In genomic region chr7:106273009-106273695, GRCh38 we compare ENCODE assay signal across 16 cellular contexts. TPM values are rescaled to one million over a fixed set of nuclear protein-coding genes. Genes with fewer than 3 reads are reported as not detected.
A peak's percentile ranks its signal among the peaks of the same experiment; 100 is the strongest.
DNase-seq lines count a peak whose midpoint lies in the region; ATAC-seq and TF ChIP-seq lines count a peak whose summit lies in the region.
"Had no signal": no experiment of that assay in that cellular context is flagged by ENCODE, and none has a peak within 500 bp of the region (broad histone marks: within the 10 kb centered on the region; RNA-seq: fewer than 3 reads in every experiment).

No MANE protein-coding gene starts in this region.

- no peak overlapping the region for H3K4me3 Mint-ChIP-seq in Calu3 (ENCODE audit: low read depth, unreplicated experiment)
- H3K4me3 Mint-ChIP-seq in activated T-helper 2 cell treated with anti-CD3 and anti-CD28 coated beads, Interferon-gamma antibody, Interleukin-2, Interleukin-4, amounts not matched to agents 10 μg/mL and 5 μg/mL and 100 μg/mL, durations not matched to agents 14 hours and 24 hours and 36 hours (ENCODE audit: low read depth): no peak overlapping the region
- no peak overlapping the region for H3K4me3 Mint-ChIP-seq in activated naive CD4-positive, alpha-beta T cell treated with anti-CD3 and anti-CD28 coated beads, Interleukin-2, amount 10 ng/mL, durations not matched to agents 7 days and 5 days
- H3K4me3 Mint-ChIP-seq: dendritic cell treated with granulocyte-macrophage colony-stimulating factor and Interleukin-4, amounts not matched to agents 40 ng/mL and 50 ng/mL, for 4 days; naive thymus-derived CD8-positive, alpha-beta T cell; type B pancreatic cell had no signal

- intact Hi-C loops in Calu3 (cut with micrococcal nuclease; ENCODE audit: unreplicated experiment): loop anchor here (2.0 kb wide), 1 partner anchor 14 kb away; no protein-coding TSS in a partner anchor
- intact Hi-C loops in activated T-helper 2 cell treated with anti-CD3 and anti-CD28 coated beads, Interferon-gamma antibody, Interleukin-2, Interleukin-4, amounts not matched to agents 10 μg/mL and 5 μg/mL and 100 μg/mL, durations not matched to agents 14 hours and 24 hours and 36 hours (cut with micrococcal nuclease): no loop called here

- TF ChIP-seq CTCF in Calu3 (IDR thresholded peaks at IDR 0.05; ENCODE audit: unreplicated experiment) (no peak), GM13976 (IDR thresholded peaks at IDR 0.05; ENCODE audit: borderline replicate concordance, control extremely low read depth, extremely low read depth, insufficient read depth, missing control alignments) (no peak)

- peak; percentile 64 for ATAC-seq in HG02642 (IDR thresholded peaks at IDR 0.05; ENCODE audit: poor library complexity, unreplicated experiment)
- ATAC-seq: left colon; naive thymus-derived CD8-positive, alpha-beta T cell had no signal

- H3K27me3 Mint-ChIP-seq in Calu3 (ENCODE audit: unreplicated experiment): no peaks in the 10 kb centered on the region
- H3K27me3 Mint-ChIP-seq in activated T-helper 2 cell treated with anti-CD3 and anti-CD28 coated beads, Interferon-gamma antibody, Interleukin-2, Interleukin-4, amounts not matched to agents 10 μg/mL and 5 μg/mL and 100 μg/mL, durations not matched to agents 14 hours and 24 hours and 36 hours (ENCODE audit: low read depth): no peaks in the 10 kb centered on the region
- H3K27me3 Mint-ChIP-seq in activated naive CD4-positive, alpha-beta T cell treated with anti-CD3 and anti-CD28 coated beads, Interleukin-2, amount 10 ng/mL, durations not matched to agents 7 days and 5 days: no peaks in the 10 kb centered on the region
- H3K27me3 Mint-ChIP-seq: dendritic cell treated with granulocyte-macrophage colony-stimulating factor and Interleukin-4, amounts not matched to agents 40 ng/mL and 50 ng/mL, for 4 days; naive thymus-derived CD8-positive, alpha-beta T cell; type B pancreatic cell had no signal

- no peak for DNase-seq in Calu3
- DNase-seq in GM13976 (ENCODE audit: low spot score): peak; percentile 53
- DNase-seq in activated T-helper 2 cell treated with anti-CD3 and anti-CD28 coated beads, Interferon-gamma antibody, Interleukin-2, Interleukin-4, amounts not matched to agents 10 μg/mL and 5 μg/mL and 100 μg/mL, durations not matched to agents 14 hours and 24 hours and 36 hours (ENCODE audit: low spot score): no peak
- DNase-seq in NCI-H2081 (lab: John Stamatoyannopoulos, UW): no peak
- no peak for DNase-seq in activated naive CD4-positive, alpha-beta T cell treated with anti-CD3 and anti-CD28 coated beads, Interleukin-2, amount 10 ng/mL, durations not matched to agents 7 days and 5 days
- no peak for DNase-seq in KBM-7
- DNase-seq: activated CD8-positive, alpha-beta memory T cell treated with anti-CD3 and anti-CD28 coated beads, Interleukin-2, amount 50 U/mL, for 48 hours; DND-41; left colon; naive thymus-derived CD8-positive, alpha-beta T cell; NCI-H1048; NCI-H2171 treated with DMSO at 0.1 percent for 48 hours; WERI-Rb-1 had no signal

- CTCF ChIA-PET in Calu3 (lab: Charles Lee): no interaction called here
- CTCF ChIA-PET in activated naive CD4-positive, alpha-beta T cell treated with anti-CD3 and anti-CD28 coated beads, Interleukin-2, amount 10 ng/mL, durations not matched to agents 7 days and 5 days (lab: Charles Lee): interaction anchor here (1.2 kb wide), 1 partner anchor 9 kb away, joined by 3 read pairs; no protein-coding TSS in a partner anchor

- H3K36me3 Mint-ChIP-seq in Calu3 (ENCODE audit: insufficient read depth, unreplicated experiment): peaks cover 96% of the 10 kb centered on the region
- peaks cover 91% of the 10 kb centered on the region for H3K36me3 Mint-ChIP-seq in activated T-helper 2 cell treated with anti-CD3 and anti-CD28 coated beads, Interferon-gamma antibody, Interleukin-2, Interleukin-4, amounts not matched to agents 10 μg/mL and 5 μg/mL and 100 μg/mL, durations not matched to agents 14 hours and 24 hours and 36 hours (ENCODE audit: low read depth)
- H3K36me3 Mint-ChIP-seq in activated naive CD4-positive, alpha-beta T cell treated with anti-CD3 and anti-CD28 coated beads, Interleukin-2, amount 10 ng/mL, durations not matched to agents 7 days and 5 days: peaks cover 40% of the 10 kb centered on the region

- in situ Hi-C loops in GM13976 (cut with MboI; ENCODE audit: low sequenced_read_pairs, unreplicated experiment): no loop called here
- in situ Hi-C loops in KBM-7 (cut with MboI; ENCODE audit: low pct_unique_long_range_greater_than_20kb, low sequenced_read_pairs): no loop called here

- peak overlapping the region; percentile 41 for H3K27ac Mint-ChIP-seq in Calu3 (ENCODE audit: unreplicated experiment)
- H3K27ac Mint-ChIP-seq in activated T-helper 2 cell treated with anti-CD3 and anti-CD28 coated beads, Interferon-gamma antibody, Interleukin-2, Interleukin-4, amounts not matched to agents 10 μg/mL and 5 μg/mL and 100 μg/mL, durations not matched to agents 14 hours and 24 hours and 36 hours: peak overlapping the region; percentile 60
- H3K27ac Mint-ChIP-seq in activated naive CD4-positive, alpha-beta T cell treated with anti-CD3 and anti-CD28 coated beads, Interleukin-2, amount 10 ng/mL, durations not matched to agents 7 days and 5 days: no peak overlapping the region
- H3K27ac Mint-ChIP-seq: dendritic cell treated with granulocyte-macrophage colony-stimulating factor and Interleukin-4, amounts not matched to agents 40 ng/mL and 50 ng/mL, for 4 days; naive thymus-derived CD8-positive, alpha-beta T cell; type B pancreatic cell had no signal

- no peaks in the 10 kb centered on the region for H3K9me3 Mint-ChIP-seq in Calu3 (ENCODE audit: low read depth, unreplicated experiment)
- H3K9me3 Mint-ChIP-seq in activated T-helper 2 cell treated with anti-CD3 and anti-CD28 coated beads, Interferon-gamma antibody, Interleukin-2, Interleukin-4, amounts not matched to agents 10 μg/mL and 5 μg/mL and 100 μg/mL, durations not matched to agents 14 hours and 24 hours and 36 hours: no peaks in the 10 kb centered on the region
- no peaks in the 10 kb centered on the region for H3K9me3 Mint-ChIP-seq in activated naive CD4-positive, alpha-beta T cell treated with anti-CD3 and anti-CD28 coated beads, Interleukin-2, amount 10 ng/mL, durations not matched to agents 7 days and 5 days
- H3K9me3 Mint-ChIP-seq: dendritic cell treated with granulocyte-macrophage colony-stimulating factor and Interleukin-4, amounts not matched to agents 40 ng/mL and 50 ng/mL, for 4 days; naive thymus-derived CD8-positive, alpha-beta T cell; type B pancreatic cell had no signal

- peaks cover 30% of the 10 kb centered on the region for H3K4me1 Mint-ChIP-seq in Calu3 (ENCODE audit: low read depth, unreplicated experiment)
- H3K4me1 Mint-ChIP-seq in activated T-helper 2 cell treated with anti-CD3 and anti-CD28 coated beads, Interferon-gamma antibody, Interleukin-2, Interleukin-4, amounts not matched to agents 10 μg/mL and 5 μg/mL and 100 μg/mL, durations not matched to agents 14 hours and 24 hours and 36 hours (ENCODE audit: low read depth): peaks cover 32% of the 10 kb centered on the region
- peaks cover 12% of the 10 kb centered on the region for H3K4me1 Mint-ChIP-seq in activated naive CD4-positive, alpha-beta T cell treated with anti-CD3 and anti-CD28 coated beads, Interleukin-2, amount 10 ng/mL, durations not matched to agents 7 days and 5 days

- no TSS peak for BruUV-seq in Calu3 (replicated peaks; lab: Mats Ljungman, UMichigan)

RNA-seq across cellular contexts. Expression of gene NAMPT, which starts 11.6 kb away (rescaled TPM):
- total RNA-seq in Calu3 (2022): 343 and 364 TPM in 2 replicates
- 348 and 379 TPM in 2 replicates for total RNA-seq in activated T-helper 2 cell treated with anti-CD3 and anti-CD28 coated beads, Interferon-gamma antibody, Interleukin-2, Interleukin-4, amounts not matched to agents 10 μg/mL and 5 μg/mL and 100 μg/mL, durations not matched to agents 14 hours and 24 hours and 36 hours
